ENCODE assay signal across 14 cellular contexts in the genomic region with DNA sequence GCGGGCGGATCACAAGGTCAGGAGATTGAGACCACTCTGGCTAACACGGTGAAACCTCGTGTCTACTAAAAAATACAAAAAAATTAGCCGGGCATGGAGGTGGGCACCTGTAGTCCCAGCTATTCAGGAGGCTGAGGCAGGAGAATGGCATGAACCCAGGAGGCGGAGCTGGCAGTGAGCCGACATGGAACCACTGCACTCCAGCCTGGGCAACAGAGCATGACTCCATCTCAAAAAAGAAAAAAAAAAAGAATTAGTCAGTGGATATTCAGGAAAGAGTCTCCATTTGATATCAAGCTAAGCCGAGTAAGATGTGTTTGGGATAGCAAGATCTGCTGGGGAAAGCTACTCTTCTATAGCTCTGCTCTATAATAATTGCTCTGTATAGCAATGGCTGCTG.
"Had no signal": no experiment of that assay in that cellular context is flagged by ENCODE, and none has a peak within 500 bp of the region (broad histone marks: within the 10 kb centered on the region; RNA-seq: fewer than 3 reads in every experiment).

No MANE protein-coding gene starts in this region.

- H3K27me3 ChIP-seq: colonic mucosa, neural progenitor cell, pancreas, right lobe of liver, testis had no signal

- DNase-seq: colonic mucosa; effector CD4-positive, alpha-beta T cell; immature natural killer cell; right lobe of liver; stimulated activated CD4-positive, alpha-beta T cell treated with anti-CD3 and anti-CD28 coated beads, Interleukin-4, amount 100 ng/mL, for 1 hour; stimulated activated CD8-positive, alpha-beta memory T cell treated with anti-CD3 and anti-CD28 coated beads, Interleukin-4, amount 100 ng/mL, for 48 hours had no signal

- H3K4me3 ChIP-seq: colonic mucosa, lung, neural progenitor cell, pancreas, prostate gland, right lobe of liver, testis had no signal

- H3K27ac ChIP-seq: colonic mucosa, neural progenitor cell, pancreas, prostate gland, right lobe of liver, testis had no signal

- FAIRE-seq: frontal cortex, keratinocyte, pancreas, urothelium cell line had no signal
